Comparison of ENCODE assay signal across 10 cellular contexts in the genomic region with DNA sequence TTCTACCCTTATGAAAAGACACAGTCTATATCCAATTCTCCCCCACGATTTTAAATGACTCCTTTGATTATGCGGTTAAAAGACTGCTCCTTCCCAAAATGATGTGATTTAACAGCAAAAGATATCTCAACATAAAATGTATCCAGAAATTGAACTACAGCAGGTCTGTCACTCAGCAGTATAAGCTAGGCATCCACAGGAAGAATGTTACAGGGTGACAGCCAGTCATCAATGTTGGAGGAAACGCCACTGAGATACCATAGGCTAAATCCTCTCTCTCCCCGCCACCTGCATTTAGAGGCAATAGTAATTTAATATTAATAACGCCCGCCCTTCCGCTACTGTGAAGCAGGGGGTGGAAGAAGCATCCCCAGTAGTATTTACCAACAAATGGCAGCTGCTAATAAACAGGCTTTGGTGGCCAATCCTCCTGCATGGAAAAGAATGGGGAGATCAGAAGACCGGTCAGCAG. TPM values are rescaled to one million over a fixed set of nuclear protein-coding genes. Genes with fewer than 3 reads are reported as not detected.
A peak's percentile ranks its signal among the peaks of the same experiment; 100 is the strongest.
DNase-seq lines count a peak whose midpoint lies in the region; ATAC-seq and TF ChIP-seq lines count a peak whose summit lies in the region.
"Had no signal": no experiment of that assay in that cellular context is flagged by ENCODE, and none has a peak within 500 bp of the region (broad histone marks: within the 10 kb centered on the region; RNA-seq: fewer than 3 reads in every experiment).

No MANE protein-coding gene starts in this region.

- 3% methylated on average over 8 of the region's 8 CpGs for WGBS in mammary epithelial cell (ENCODE audit: low coverage, missing lambda C conversion rate)

- CTCF ChIA-PET in mammary epithelial cell (lab: Charles Lee; ENCODE audit: low non-redundant PET), result no interaction called here
- CTCF ChIA-PET in naive thymus-derived CD4-positive, alpha-beta T cell (lab: Charles Lee), result interaction anchor here (1.7 kb wide), 1 partner anchor 179 kb away, joined by 11 read pairs; no protein-coding TSS in a partner anchor

- in situ Hi-C loops in mammary epithelial cell (cut with MboI; ENCODE audit: low sequenced_read_pairs in 2 of 2), result no loop called here

- H3K9me3 Mint-ChIP-seq in naive thymus-derived CD4-positive, alpha-beta T cell, result no peaks in the 10 kb centered on the region
- no peaks in the 10 kb centered on the region for H3K9me3 Mint-ChIP-seq in activated naive CD8-positive, alpha-beta T cell treated with anti-CD3 and anti-CD28 coated beads for 36 hours
- H3K9me3 Mint-ChIP-seq: IgD-negative memory B cell, neural crest cell had no signal

- H4K20me1 ChIP-seq in mammary epithelial cell (ENCODE audit: insufficient read depth, low read length), result no peaks in the 10 kb centered on the region

- peak overlapping the region; percentile 67 for H3K9ac ChIP-seq in mammary epithelial cell (ENCODE audit: insufficient read depth, low read length)

- H3K4me3 Mint-ChIP-seq in naive thymus-derived CD4-positive, alpha-beta T cell, result no peak overlapping the region
- no peak overlapping the region for H3K4me3 Mint-ChIP-seq in activated naive CD8-positive, alpha-beta T cell treated with anti-CD3 and anti-CD28 coated beads for 36 hours
- H3K4me3 Mint-ChIP-seq: IgD-negative memory B cell, neural crest cell had no signal

- no peak overlapping the region for H3K27ac Mint-ChIP-seq in naive thymus-derived CD4-positive, alpha-beta T cell
- no peak overlapping the region for H3K27ac Mint-ChIP-seq in activated naive CD8-positive, alpha-beta T cell treated with anti-CD3 and anti-CD28 coated beads for 36 hours
- H3K27ac Mint-ChIP-seq: IgD-negative memory B cell had no signal

- ATAC-seq in HG03066 (IDR thresholded peaks at IDR 0.05; ENCODE audit: low read depth, unreplicated experiment), result peak; percentile 0
- ATAC-seq in naive thymus-derived CD4-positive, alpha-beta T cell, result no peak
- no peak for ATAC-seq in HG02981 (IDR thresholded peaks at IDR 0.05; ENCODE audit: unreplicated experiment)

- intact Hi-C loops in mammary epithelial cell (cut with micrococcal nuclease), result loop anchor here (2.0 kb wide), 3 partner anchors 28 to 180 kb away; a partner anchor contains a TSS
- intact Hi-C loops in naive thymus-derived CD4-positive, alpha-beta T cell (cut with micrococcal nuclease), result loop anchor here (1.0 to 10.0 kb wide), 16 partner anchors 8 to 1124 kb away; a partner anchor contains a TSS

- H3K4me3 ChIP-seq in GM06990 (replicated peaks; ENCODE audit: low read depth, low read length) (peak overlapping the region; percentile 75), mammary epithelial cell (replicated peaks in 1 of 3; ENCODE audit: insufficient read depth in 1 of 3, low read depth in 2 of 3, low read length in 3 of 3) (peak overlapping the region; percentile 61 to 96 (median 81))
- H3K4me3 ChIP-seq in naive thymus-derived CD4-positive, alpha-beta T cell (ENCODE audit: low read length), result peak overlapping the region; percentile 68

- TSS peak; percentile 50 for BruUV-seq in mammary epithelial cell (replicated peaks; lab: Mats Ljungman, UMichigan)

- DNase-seq in GM06990 (ENCODE audit: extremely low read depth, insufficient read length) (no peak), mammary epithelial cell (no peak), NCI-H2196 treated with DMSO at 0.1 percent for 48 hours (lab: John Stamatoyannopoulos, UW; ENCODE audit: unreplicated experiment) (no peak)
- peak in 2 of 9 donors; percentile 8 to 11 for DNase-seq in naive thymus-derived CD4-positive, alpha-beta T cell
- DNase-seq in activated naive CD8-positive, alpha-beta T cell treated with anti-CD3 and anti-CD28 coated beads for 36 hours, result no peak
- no peak for DNase-seq in activated CD4-positive, CD25-positive, alpha-beta regulatory T cell (lab: John Stamatoyannopoulos, UW)

- H3K4me1 Mint-ChIP-seq in naive thymus-derived CD4-positive, alpha-beta T cell, result peaks cover 28 to 64% (median 51%) of the 10 kb centered on the region in 7 donors
- H3K4me1 Mint-ChIP-seq in activated naive CD8-positive, alpha-beta T cell treated with anti-CD3 and anti-CD28 coated beads for 36 hours, result peaks cover 37% of the 10 kb centered on the region

- TF ChIP-seq CTCF in GM06990 (IDR thresholded peaks at IDR 0.05; ENCODE audit: insufficient read depth, low read length, poor library complexity, severe bottlenecking) (no peak), mammary epithelial cell (conservative IDR thresholded peaks at IDR 0.05 in 1 of 2, IDR thresholded peaks at IDR 0.05 in 1 of 2; ENCODE audit: extremely low read depth in 1 of 2, insufficient read depth in 1 of 2, low read depth in 1 of 2, low read length in 2 of 2) (no peak)

- dilution Hi-C loops in mammary epithelial cell (cut with HindIII; ENCODE audit: low sequenced_read_pairs), result no loop called here

- peak overlapping the region; percentile 72 for H3K27ac ChIP-seq in mammary epithelial cell (ENCODE audit: insufficient read depth, low read depth, low read length)
- H3K27ac ChIP-seq in naive thymus-derived CD4-positive, alpha-beta T cell (ENCODE audit: low read depth, low read length), result peak overlapping the region; percentile 87

- H3K27me3 Mint-ChIP-seq in naive thymus-derived CD4-positive, alpha-beta T cell, result no peaks in the 10 kb centered on the region
- H3K27me3 Mint-ChIP-seq in activated naive CD8-positive, alpha-beta T cell treated with anti-CD3 and anti-CD28 coated beads for 36 hours, result no peaks in the 10 kb centered on the region
- H3K27me3 Mint-ChIP-seq: IgD-negative memory B cell had no signal

- peak overlapping the region; percentile 95 for H2AFZ ChIP-seq in mammary epithelial cell (ENCODE audit: low read depth, low read length)

- H3K27me3 ChIP-seq in GM06990 (replicated peaks; ENCODE audit: control insufficient read depth, insufficient read depth, low read length) (no peaks in the 10 kb centered on the region), mammary epithelial cell (ENCODE audit: insufficient read depth, low read length) (no peaks in the 10 kb centered on the region)
- H3K27me3 ChIP-seq in naive thymus-derived CD4-positive, alpha-beta T cell (ENCODE audit: control insufficient read depth in 2 of 2, insufficient read depth in 2 of 2, low read length in 2 of 2), result no peaks in the 10 kb centered on the region

- H3K36me3 Mint-ChIP-seq in naive thymus-derived CD4-positive, alpha-beta T cell, result peaks cover 6 to 27% (median 16%) of the 10 kb centered on the region in 5 donors
- H3K36me3 Mint-ChIP-seq in activated naive CD8-positive, alpha-beta T cell treated with anti-CD3 and anti-CD28 coated beads for 36 hours, result peaks cover 26% of the 10 kb centered on the region

- peaks cover 16% of the 10 kb centered on the region for H3K4me1 ChIP-seq in mammary epithelial cell (ENCODE audit: insufficient read depth, low read length)
- H3K4me1 ChIP-seq in naive thymus-derived CD4-positive, alpha-beta T cell (ENCODE audit: control insufficient read depth in 2 of 2, insufficient read depth in 2 of 2, low read length in 2 of 2), result peaks cover 20 to 25% of the 10 kb centered on the region in 2 donors

- POLR2A ChIA-PET in naive thymus-derived CD4-positive, alpha-beta T cell (lab: Charles Lee), result interaction anchor here (0.5 to 2.2 kb wide), 10 partner anchors 12 to 1043 kb away, joined by 3 to 25 read pairs (median 4); a partner anchor contains a TSS

- peaks cover 12% of the 10 kb centered on the region for H3K36me3 ChIP-seq in GM06990 (ENCODE audit: control insufficient read depth, insufficient read depth, low read length)
- peaks cover 15% of the 10 kb centered on the region for H3K36me3 ChIP-seq in mammary epithelial cell (ENCODE audit: insufficient read depth, low read length)
- H3K36me3 ChIP-seq in naive thymus-derived CD4-positive, alpha-beta T cell (ENCODE audit: control insufficient read depth in 2 of 3, insufficient read depth in 3 of 3, low read length in 3 of 3), result peaks cover 0 to 31% (median 2%) of the 10 kb centered on the region in 3 experiments

- no peaks in the 10 kb centered on the region for H3K9me3 ChIP-seq in mammary epithelial cell (replicated peaks; ENCODE audit: insufficient read depth, low read length)
- H3K9me3 ChIP-seq in naive thymus-derived CD4-positive, alpha-beta T cell (ENCODE audit: control insufficient read depth in 2 of 3, low read length in 3 of 3), result no peaks in the 10 kb centered on the region

- peaks cover 92% of the 10 kb centered on the region for H3K79me2 ChIP-seq in mammary epithelial cell (ENCODE audit: insufficient read depth, low read length)

- peak overlapping the region; percentile 71 for H3K4me2 ChIP-seq in mammary epithelial cell (ENCODE audit: insufficient read depth, low read depth, low read length)

RNA-seq across cellular contexts. Expression of a gene that starts 0.6 kb away (rescaled TPM):
- total RNA-seq in mammary epithelial cell, result 10 to 100 TPM; 55.3 to 57.9 TPM
- polyA plus RNA-seq in mammary epithelial cell, result 30.1 TPM
- 22.3 TPM for polyA minus RNA-seq in mammary epithelial cell
- total RNA-seq in naive thymus-derived CD4-positive, alpha-beta T cell, result 10 to 100 TPM; 19.4 to 77.7 (median 43.2) TPM
- 10 to 100 TPM; 49.1 to 59.7 TPM for polyA plus RNA-seq in naive thymus-derived CD4-positive, alpha-beta T cell
- 10 to 100 TPM; 83.4 to 90.7 TPM for total RNA-seq in activated naive CD8-positive, alpha-beta T cell treated with anti-CD3 and anti-CD28 coated beads for 36 hours

RNA-seq across cellular contexts. Expression of a gene that starts 0.8 kb away (rescaled TPM):
- total RNA-seq in mammary epithelial cell, result 10 to 100 TPM; 38.2 to 46.7 TPM
- polyA plus RNA-seq in mammary epithelial cell, result 42.2 TPM
- polyA minus RNA-seq in mammary epithelial cell, result 15.3 TPM
- 10 to 100 TPM; 25.8 to 42.5 (median 31.7) TPM for total RNA-seq in naive thymus-derived CD4-positive, alpha-beta T cell
- polyA plus RNA-seq in naive thymus-derived CD4-positive, alpha-beta T cell, result 10 to 100 TPM; 20.8 to 21.3 TPM
- 10 to 100 TPM; 34.1 to 35.4 TPM for total RNA-seq in activated naive CD8-positive, alpha-beta T cell treated with anti-CD3 and anti-CD28 coated beads for 36 hours

RNA-seq across cellular contexts. Expression of a gene that starts 25.3 kb away (rescaled TPM):
- under 1 TPM; 0.50 to 0.82 TPM for total RNA-seq in mammary epithelial cell
- 0.15 TPM for polyA plus RNA-seq in mammary epithelial cell
- not detected for polyA minus RNA-seq in mammary epithelial cell
- under 1 TPM; 0.16 to 0.69 (median 0.44) TPM for total RNA-seq in naive thymus-derived CD4-positive, alpha-beta T cell
- under 1 TPM in 1 of 2 donors, not detected in 1; 0.54 TPM for polyA plus RNA-seq in naive thymus-derived CD4-positive, alpha-beta T cell
- under 1 TPM; 0.31 to 0.42 TPM for total RNA-seq in activated naive CD8-positive, alpha-beta T cell treated with anti-CD3 and anti-CD28 coated beads for 36 hours
